Comparison of ENCODE assay signal across 1 cellular context in the genomic region with DNA sequence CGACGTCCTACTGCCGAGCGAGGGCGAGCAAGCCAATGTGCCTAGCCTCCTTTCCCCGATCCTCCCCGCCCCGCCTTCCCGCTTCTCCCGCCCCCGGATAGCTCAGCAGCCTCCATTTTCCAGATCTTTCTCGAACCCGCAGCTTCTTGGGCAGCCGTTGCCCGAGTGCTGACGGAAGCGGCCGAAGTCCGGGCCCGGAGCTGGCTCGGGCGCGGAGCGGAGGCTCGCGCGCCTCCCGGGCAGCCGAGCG.
A peak's percentile ranks its signal among the peaks of the same experiment; 100 is the strongest.
TF ChIP-seq lines count a peak whose summit lies in the region.

No MANE protein-coding gene starts in this region.

TF ChIP-seq in WTC11, 78 proteins besides CTCF, POLR2A, EP300 and RAD21 (continued from another document):
- TF ChIP-seq, protein P1, sequence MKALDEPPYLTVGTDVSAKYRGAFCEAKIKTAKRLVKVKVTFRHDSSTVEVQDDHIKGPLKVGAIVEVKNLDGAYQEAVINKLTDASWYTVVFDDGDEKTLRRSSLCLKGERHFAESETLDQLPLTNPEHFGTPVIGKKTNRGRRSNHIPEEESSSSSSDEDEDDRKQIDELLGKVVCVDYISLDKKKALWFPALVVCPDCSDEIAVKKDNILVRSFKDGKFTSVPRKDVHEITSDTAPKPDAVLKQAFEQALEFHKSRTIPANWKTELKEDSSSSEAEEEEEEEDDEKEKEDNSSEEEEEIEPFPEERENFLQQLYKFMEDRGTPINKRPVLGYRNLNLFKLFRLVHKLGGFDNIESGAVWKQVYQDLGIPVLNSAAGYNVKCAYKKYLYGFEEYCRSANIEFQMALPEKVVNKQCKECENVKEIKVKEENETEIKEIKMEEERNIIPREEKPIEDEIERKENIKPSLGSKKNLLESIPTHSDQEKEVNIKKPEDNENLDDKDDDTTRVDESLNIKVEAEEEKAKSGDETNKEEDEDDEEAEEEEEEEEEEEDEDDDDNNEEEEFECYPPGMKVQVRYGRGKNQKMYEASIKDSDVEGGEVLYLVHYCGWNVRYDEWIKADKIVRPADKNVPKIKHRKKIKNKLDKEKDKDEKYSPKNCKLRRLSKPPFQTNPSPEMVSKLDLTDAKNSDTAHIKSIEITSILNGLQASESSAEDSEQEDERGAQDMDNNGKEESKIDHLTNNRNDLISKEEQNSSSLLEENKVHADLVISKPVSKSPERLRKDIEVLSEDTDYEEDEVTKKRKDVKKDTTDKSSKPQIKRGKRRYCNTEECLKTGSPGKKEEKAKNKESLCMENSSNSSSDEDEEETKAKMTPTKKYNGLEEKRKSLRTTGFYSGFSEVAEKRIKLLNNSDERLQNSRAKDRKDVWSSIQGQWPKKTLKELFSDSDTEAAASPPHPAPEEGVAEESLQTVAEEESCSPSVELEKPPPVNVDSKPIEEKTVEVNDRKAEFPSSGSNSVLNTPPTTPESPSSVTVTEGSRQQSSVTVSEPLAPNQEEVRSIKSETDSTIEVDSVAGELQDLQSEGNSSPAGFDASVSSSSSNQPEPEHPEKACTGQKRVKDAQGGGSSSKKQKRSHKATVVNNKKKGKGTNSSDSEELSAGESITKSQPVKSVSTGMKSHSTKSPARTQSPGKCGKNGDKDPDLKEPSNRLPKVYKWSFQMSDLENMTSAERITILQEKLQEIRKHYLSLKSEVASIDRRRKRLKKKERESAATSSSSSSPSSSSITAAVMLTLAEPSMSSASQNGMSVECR (CRISPR knock-in tag; IDR thresholded peaks at IDR 0.05; ENCODE audit: borderline replicate concordance), result 0 out of 2 replicates have a peak, but pooled peaks have one; percentile 19
- TF ChIP-seq, protein P2, sequence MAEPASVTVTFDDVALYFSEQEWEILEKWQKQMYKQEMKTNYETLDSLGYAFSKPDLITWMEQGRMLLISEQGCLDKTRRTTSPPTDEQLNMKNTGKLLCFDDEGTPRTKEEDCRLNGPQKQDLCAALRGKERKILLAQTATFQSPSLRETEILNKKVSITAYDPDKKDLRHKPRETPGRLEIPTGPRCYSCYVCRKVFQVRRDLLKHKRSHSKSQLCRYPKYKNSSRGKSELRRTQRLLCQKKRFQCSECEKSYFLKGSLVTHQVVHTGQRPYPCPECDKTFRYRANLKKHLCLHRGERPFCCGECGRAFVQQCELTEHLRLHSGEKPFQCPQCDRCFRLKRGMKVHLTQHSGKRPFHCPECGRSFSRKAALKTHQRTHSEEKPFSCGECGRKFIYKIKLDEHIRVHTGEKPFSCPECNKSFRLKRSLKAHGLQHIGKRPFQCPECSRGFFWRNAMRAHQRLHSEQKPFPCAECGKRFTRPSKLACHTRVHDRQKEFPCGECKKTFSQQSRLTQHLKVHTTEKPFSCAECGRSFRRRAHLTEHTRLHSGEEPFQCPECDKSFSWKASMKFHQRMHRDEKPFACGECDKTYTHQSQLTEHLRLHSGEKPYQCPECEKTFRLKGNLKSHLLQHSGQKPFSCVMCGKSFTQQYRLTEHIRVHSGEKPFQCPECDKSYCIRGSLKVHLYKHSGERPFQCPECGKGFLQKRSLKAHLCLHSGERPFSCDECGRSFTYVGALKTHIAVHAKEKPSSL (CRISPR knock-in tag; conservative IDR thresholded peaks at IDR 0.05), result no peak
- TF ChIP-seq EMX1 (CRISPR knock-in tag; IDR thresholded peaks at IDR 0.05), result no peak
- TF ChIP-seq FOXJ3 (CRISPR knock-in tag; IDR thresholded peaks at IDR 0.05; ENCODE audit: borderline replicate concordance), result no peak
- TF ChIP-seq, protein P3, sequence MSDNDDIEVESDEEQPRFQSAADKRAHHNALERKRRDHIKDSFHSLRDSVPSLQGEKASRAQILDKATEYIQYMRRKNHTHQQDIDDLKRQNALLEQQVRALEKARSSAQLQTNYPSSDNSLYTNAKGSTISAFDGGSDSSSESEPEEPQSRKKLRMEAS (CRISPR knock-in tag; IDR thresholded peaks at IDR 0.05), result peak; percentile 10; the same call in 1 of the 2 replicates
- TF ChIP-seq, protein P4, sequence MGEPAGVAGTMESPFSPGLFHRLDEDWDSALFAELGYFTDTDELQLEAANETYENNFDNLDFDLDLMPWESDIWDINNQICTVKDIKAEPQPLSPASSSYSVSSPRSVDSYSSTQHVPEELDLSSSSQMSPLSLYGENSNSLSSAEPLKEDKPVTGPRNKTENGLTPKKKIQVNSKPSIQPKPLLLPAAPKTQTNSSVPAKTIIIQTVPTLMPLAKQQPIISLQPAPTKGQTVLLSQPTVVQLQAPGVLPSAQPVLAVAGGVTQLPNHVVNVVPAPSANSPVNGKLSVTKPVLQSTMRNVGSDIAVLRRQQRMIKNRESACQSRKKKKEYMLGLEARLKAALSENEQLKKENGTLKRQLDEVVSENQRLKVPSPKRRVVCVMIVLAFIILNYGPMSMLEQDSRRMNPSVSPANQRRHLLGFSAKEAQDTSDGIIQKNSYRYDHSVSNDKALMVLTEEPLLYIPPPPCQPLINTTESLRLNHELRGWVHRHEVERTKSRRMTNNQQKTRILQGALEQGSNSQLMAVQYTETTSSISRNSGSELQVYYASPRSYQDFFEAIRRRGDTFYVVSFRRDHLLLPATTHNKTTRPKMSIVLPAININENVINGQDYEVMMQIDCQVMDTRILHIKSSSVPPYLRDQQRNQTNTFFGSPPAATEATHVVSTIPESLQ (CRISPR knock-in tag; IDR thresholded peaks at IDR 0.05), result 0 out of 2 replicates have a peak, but pooled peaks have one; percentile 41
